In the genomic region with DNA sequence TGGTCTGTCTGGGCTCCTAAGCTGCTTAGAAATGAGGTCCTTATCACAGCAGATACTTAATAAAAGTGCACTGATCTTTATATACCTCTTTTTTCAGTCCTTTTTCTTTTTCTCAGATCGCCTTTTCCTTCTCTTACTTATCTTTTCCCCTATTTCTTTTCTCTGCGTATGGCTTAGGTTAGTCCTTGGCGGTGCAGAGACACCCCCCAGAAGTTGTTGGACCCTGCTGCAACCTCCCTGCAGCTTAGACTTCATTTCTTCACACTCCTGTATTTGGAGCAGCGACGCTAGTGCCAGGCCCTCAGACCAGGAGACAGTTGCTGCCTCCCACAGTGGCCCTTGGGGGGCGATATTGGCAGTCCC, we compare ENCODE assay signal across 8 cellular contexts.
DNase-seq lines count a peak whose midpoint lies in the region; ATAC-seq and TF ChIP-seq lines count a peak whose summit lies in the region.

No MANE protein-coding gene starts in this region.

- intact Hi-C loops in activated CD8-positive, alpha-beta T cell treated with anti-CD3 and anti-CD28 coated beads for 36 hours (cut with micrococcal nuclease), result loop anchor here (5.0 to 10.0 kb wide), 3 partner anchors 68 to 152 kb away; partner anchors contain the start of genes CENPV, NCOR1 and PIGL
- intact Hi-C loops in left ventricle myocardium inferior (cut with micrococcal nuclease), result no loop called here

- no peaks in the 10 kb centered on the region for H3K27me3 ChIP-seq in left ventricle myocardium inferior (ENCODE audit: low read depth)

- DNase-seq in GM20000 (ENCODE audit: low spot score), result no peak
- no peak for DNase-seq in activated CD8-positive, alpha-beta T cell treated with anti-CD3 and anti-CD28 coated beads for 36 hours
- DNase-seq in left ventricle myocardium inferior, result no peak
- no peak for DNase-seq in stimulated activated effector memory CD8-positive, alpha-beta T cell treated with anti-CD3 and anti-CD28 coated beads, Interleukin-12 subunit alpha, Interleukin-12 subunit beta, amount 100 ng/mL, for 72 hours (ENCODE audit: low spot score in 2 of 2)
- no peak for DNase-seq in NCI-H345 treated with DMSO at 0.1 percent for 48 hours (lab: John Stamatoyannopoulos, UW; ENCODE audit: unreplicated experiment)
- DNase-seq in ACHN, result no peak

- peaks cover 32% of the 10 kb centered on the region for H3K4me1 ChIP-seq in left ventricle myocardium inferior

- peak overlapping the region; percentile 71 for H3K4me3 Mint-ChIP-seq in activated CD8-positive, alpha-beta T cell treated with anti-CD3 and anti-CD28 coated beads for 36 hours
- H3K4me3 Mint-ChIP-seq in stimulated activated effector memory CD8-positive, alpha-beta T cell treated with anti-CD3 and anti-CD28 coated beads, Interleukin-12 subunit alpha, Interleukin-12 subunit beta, amount 100 ng/mL, for 72 hours, result peak overlapping the region; percentile 73

- ATAC-seq in activated CD8-positive, alpha-beta T cell treated with anti-CD3 and anti-CD28 coated beads for 36 hours, result no peak
- no peak for ATAC-seq in stimulated activated effector memory CD8-positive, alpha-beta T cell treated with anti-CD3 and anti-CD28 coated beads, Interleukin-12 subunit alpha, Interleukin-12 subunit beta, amount 100 ng/mL, for 72 hours
- no peak for ATAC-seq in HG02759 (IDR thresholded peaks at IDR 0.05; ENCODE audit: unreplicated experiment)
- ATAC-seq in HG02981 (IDR thresholded peaks at IDR 0.05; ENCODE audit: unreplicated experiment), result no peak

- no peaks in the 10 kb centered on the region for H3K9me3 ChIP-seq in left ventricle myocardium inferior (replicated peaks)

- POLR2A ChIA-PET in activated CD8-positive, alpha-beta T cell treated with anti-CD3 and anti-CD28 coated beads for 36 hours (lab: Charles Lee), result interaction anchor here (1.0 to 6.5 kb wide), 6 partner anchors 12 to 133 kb away, joined by 3 to 30 read pairs (median 4); partner anchors contain the start of genes NCOR1 and PIGL

- in situ Hi-C loops in ACHN (cut with HindIII; ENCODE audit: low pct_ligation_motif_present, low pct_unique_long_range_greater_than_20kb, low sequenced_read_pairs), result loop anchor here (25.0 kb wide), 1 partner anchor 227 kb away; no protein-coding TSS in a partner anchor

- H3K27ac ChIP-seq in left ventricle myocardium inferior (replicated peaks), result peak overlapping the region; percentile 91

- peaks cover 23% of the 10 kb centered on the region for H3K36me3 Mint-ChIP-seq in activated CD8-positive, alpha-beta T cell treated with anti-CD3 and anti-CD28 coated beads for 36 hours (ENCODE audit: low read depth)
- no peaks in the 10 kb centered on the region for H3K36me3 Mint-ChIP-seq in stimulated activated effector memory CD8-positive, alpha-beta T cell treated with anti-CD3 and anti-CD28 coated beads, Interleukin-12 subunit alpha, Interleukin-12 subunit beta, amount 100 ng/mL, for 72 hours

- no peaks in the 10 kb centered on the region for H3K9me3 Mint-ChIP-seq in activated CD8-positive, alpha-beta T cell treated with anti-CD3 and anti-CD28 coated beads for 36 hours
- no peaks in the 10 kb centered on the region for H3K9me3 Mint-ChIP-seq in stimulated activated effector memory CD8-positive, alpha-beta T cell treated with anti-CD3 and anti-CD28 coated beads, Interleukin-12 subunit alpha, Interleukin-12 subunit beta, amount 100 ng/mL, for 72 hours

- TF ChIP-seq CTCF in GM20000 (IDR thresholded peaks at IDR 0.05; ENCODE audit: extremely low read depth, missing control alignments) (peak; percentile 63), left ventricle myocardium inferior (IDR thresholded peaks at IDR 0.05; ENCODE audit: borderline replicate concordance) (peak; percentile 38)
- TF ChIP-seq CTCF in activated CD8-positive, alpha-beta T cell treated with anti-CD3 and anti-CD28 coated beads for 36 hours (IDR thresholded peaks at IDR 0.05), result peak; percentile 69

- H3K27ac Mint-ChIP-seq in activated CD8-positive, alpha-beta T cell treated with anti-CD3 and anti-CD28 coated beads for 36 hours, result peak overlapping the region; percentile 98
- H3K27ac Mint-ChIP-seq in stimulated activated effector memory CD8-positive, alpha-beta T cell treated with anti-CD3 and anti-CD28 coated beads, Interleukin-12 subunit alpha, Interleukin-12 subunit beta, amount 100 ng/mL, for 72 hours, result peak overlapping the region; percentile 95

- H3K27me3 Mint-ChIP-seq in activated CD8-positive, alpha-beta T cell treated with anti-CD3 and anti-CD28 coated beads for 36 hours, result no peaks in the 10 kb centered on the region

- H3K4me3 ChIP-seq in left ventricle myocardium inferior, result peak overlapping the region; percentile 49

- CTCF ChIA-PET in activated CD8-positive, alpha-beta T cell treated with anti-CD3 and anti-CD28 coated beads for 36 hours (lab: Charles Lee), result interaction anchor here (0.7 to 4.2 kb wide), 11 partner anchors 10 to 78 kb away, joined by 3 to 19 read pairs (median 6); partner anchors contain the start of gene PIGL

- no peaks in the 10 kb centered on the region for H3K36me3 ChIP-seq in left ventricle myocardium inferior

- H3K4me1 Mint-ChIP-seq in activated CD8-positive, alpha-beta T cell treated with anti-CD3 and anti-CD28 coated beads for 36 hours (ENCODE audit: low read depth), result peaks cover 55% of the 10 kb centered on the region
- peaks cover 38% of the 10 kb centered on the region for H3K4me1 Mint-ChIP-seq in stimulated activated effector memory CD8-positive, alpha-beta T cell treated with anti-CD3 and anti-CD28 coated beads, Interleukin-12 subunit alpha, Interleukin-12 subunit beta, amount 100 ng/mL, for 72 hours
